In genomic region chr5:54845567-54845941, GRCh38 we compare ENCODE assay signal across 12 cellular contexts.
DNase-seq lines count a peak whose midpoint lies in the region; ATAC-seq and TF ChIP-seq lines count a peak whose summit lies in the region.
"Had no signal": no experiment of that assay in that cellular context is flagged by ENCODE, and none has a peak within 500 bp of the region (broad histone marks: within the 10 kb centered on the region; RNA-seq: fewer than 3 reads in every experiment).

No MANE protein-coding gene starts in this region.

- 56 to 71% methylated on average over 3 of the region's 3 CpGs for WGBS in sigmoid colon, 2 donors
- 67% methylated on average over 3 of the region's 3 CpGs for WGBS in right cardiac atrium

- H3K4me2 ChIP-seq in PC-3 (ENCODE audit: low read length): peak overlapping the region; percentile 78; the same call in 1 of the 2 replicates

- TF ChIP-seq POLR2A in sigmoid colon (IDR thresholded peaks at IDR 0.05): no peak

- POLR2A ChIA-PET in PC-3 (lab: Charles Lee; ENCODE audit: unreplicated experiment): no interaction called here

- H3K9me3 ChIP-seq in PC-3 (ENCODE audit: low read length) (no peaks in the 10 kb centered on the region), neutrophil (no peaks in the 10 kb centered on the region), sigmoid colon (no peaks in the 10 kb centered on the region), right cardiac atrium (ENCODE audit: control insufficient read depth, low read length) (no peaks in the 10 kb centered on the region)
- H3K9me3 ChIP-seq: gastrocnemius medialis had no signal

- intact Hi-C loops in PC-3 (cut with micrococcal nuclease) (loop anchor here (1.0 to 10.0 kb wide), 2 partner anchors 101 to 328 kb away; partner anchors contain the start of gene SNX18), sigmoid colon (cut with DNase I) (loop anchor here (1.0 kb wide), 1 partner anchor 328 kb away; the partner anchor contains the start of gene SNX18), right cardiac atrium (cut with DNase I) (loop anchor here (1.0 to 10.0 kb wide), 3 partner anchors 201 to 328 kb away; partner anchors contain the start of gene SNX18 (in 4 of the 4)), cardiac septum (cut with DNase I) (loop anchor here (1.0 kb wide), 1 partner anchor 328 kb away; the partner anchor contains the start of gene SNX18)

- H3K27me3 ChIP-seq in PC-3 (ENCODE audit: low read length): no peaks in the 10 kb centered on the region
- no peaks in the 10 kb centered on the region for H3K27me3 ChIP-seq in neutrophil
- H3K27me3 ChIP-seq in sigmoid colon: no peaks in the 10 kb centered on the region
- no peaks in the 10 kb centered on the region for H3K27me3 ChIP-seq in right cardiac atrium (ENCODE audit: control insufficient read depth, insufficient read depth)
- H3K27me3 ChIP-seq: gastrocnemius medialis, MG63 had no signal

- ATAC-seq in PC-3 (no peak; the same call in 1 of the 2 replicates), esophagus mucosa (peak; percentile 29), right cardiac atrium (no peak)
- ATAC-seq: gastrocnemius medialis had no signal

- no peaks in the 10 kb centered on the region for H4K20me1 ChIP-seq in PC-3 (ENCODE audit: low read length)

- no peaks in the 10 kb centered on the region for H3F3A ChIP-seq in PC-3 (ENCODE audit: low read length, unreplicated experiment)

- H2AFZ ChIP-seq in PC-3 (ENCODE audit: low read length): no peak overlapping the region

- TF ChIP-seq EP300 in sigmoid colon (IDR thresholded peaks at IDR 0.05): no peak

- H3K27ac ChIP-seq in PC-3 (ENCODE audit: low read length): no peak overlapping the region
- H3K27ac ChIP-seq in neutrophil: no peak overlapping the region
- H3K27ac ChIP-seq in sigmoid colon: no peak overlapping the region
- no peak overlapping the region for H3K27ac ChIP-seq in right cardiac atrium (ENCODE audit: low read length)

- H3K9ac ChIP-seq in PC-3 (ENCODE audit: low read length): no peak overlapping the region

- BruUV-seq in PC-3 (replicated peaks; lab: Mats Ljungman, UMichigan): no TSS peak

- H3K36me3 ChIP-seq in PC-3 (ENCODE audit: low read depth, low read length): no peaks in the 10 kb centered on the region
- H3K36me3 ChIP-seq in neutrophil: no peaks in the 10 kb centered on the region
- no peaks in the 10 kb centered on the region for H3K36me3 ChIP-seq in sigmoid colon
- H3K36me3 ChIP-seq: gastrocnemius medialis, MG63 had no signal

- peak; percentile 51 for DNase-seq in GM03348 (ENCODE audit: low spot score)
- peak; percentile 40 for DNase-seq in PC-3
- DNase-seq in sigmoid colon: no peak
- no peak for DNase-seq in right cardiac atrium
- no peak for DNase-seq in KG1 (lab: John Stamatoyannopoulos, UW)
- no peak for DNase-seq in cardiac septum (ENCODE audit: low spot score)
- DNase-seq: activated CD4-positive, alpha-beta T cell treated with anti-CD3 and anti-CD28 coated beads for 48 hours; gastrocnemius medialis; MG63; NCI-H446 treated with DMSO at 0.1 percent for 48 hours had no signal

- H3K79me2 ChIP-seq in PC-3 (ENCODE audit: low read length): no peaks in the 10 kb centered on the region

- no peaks in the 10 kb centered on the region for H3K9me2 ChIP-seq in PC-3 (replicated peaks; ENCODE audit: low read length)

- no peak overlapping the region for H3K4me3 ChIP-seq in PC-3 (ENCODE audit: low read length)
- H3K4me3 ChIP-seq in neutrophil (ENCODE audit: low read depth in 1 of 2, low read length in 1 of 2): no peak overlapping the region
- H3K4me3 ChIP-seq in sigmoid colon: no peak overlapping the region
- no peak overlapping the region for H3K4me3 ChIP-seq in right cardiac atrium (ENCODE audit: low read length)
- H3K4me3 ChIP-seq: MG63 had no signal

- CTCF ChIA-PET in PC-3 (lab: Charles Lee): interaction anchor here (1.5 to 1.7 kb wide), 2 partner anchors 22 to 328 kb away, joined by 6 to 9 read pairs; partner anchors contain the start of gene SNX18

- TF ChIP-seq CTCF in PC-3 (conservative IDR thresholded peaks at IDR 0.05; ENCODE audit: low read depth, low read length) (no peak), neutrophil (IDR thresholded peaks at IDR 0.05) (peak; percentile 33), sigmoid colon (IDR thresholded peaks at IDR 0.05) (no peak)

- H3K4me1 ChIP-seq in PC-3 (ENCODE audit: insufficient read depth, low read length) (no peaks in the 10 kb centered on the region), neutrophil (ENCODE audit: control insufficient read depth in 1 of 2, insufficient read depth in 1 of 2, low read depth in 1 of 2, low read length in 1 of 2) (peaks cover 7 to 9% of the 10 kb centered on the region in 2 experiments), sigmoid colon (peaks cover 0 to 7% (median 3%) of the 10 kb centered on the region in 4 donors), right cardiac atrium (ENCODE audit: control insufficient read depth, insufficient read depth, low read length) (no peaks in the 10 kb centered on the region)

Comparison
In these comparisons a context has a peak if more than half of its experiments do, and no peak if none do; other contexts are left out.
1. DNase-seq: peak in GM03348 (single experiment) and PC-3 (single experiment); none in sigmoid colon (single experiment), right cardiac atrium (0 of 3), KG1 (single experiment) and cardiac septum (single experiment).